Comparison of ENCODE assay signal across 11 cellular contexts in genomic region chr15:52803543-52804306, GRCh38. TPM values are rescaled to one million over a fixed set of nuclear protein-coding genes. Genes with fewer than 3 reads are reported as not detected.
DNase-seq lines count a peak whose midpoint lies in the region; ATAC-seq and TF ChIP-seq lines count a peak whose summit lies in the region.
"Had no signal": no experiment of that assay in that cellular context is flagged by ENCODE, and none has a peak within 500 bp of the region (broad histone marks: within the 10 kb centered on the region; RNA-seq: fewer than 3 reads in every experiment).

No MANE protein-coding gene starts in this region.

- H3K27ac Mint-ChIP-seq in activated CD4-positive, alpha-beta memory T cell treated with anti-CD3 and anti-CD28 coated beads, Interleukin-2, amount 10 ng/mL, durations not matched to agents 7 days and 5 days: no peak overlapping the region
- H3K27ac Mint-ChIP-seq in stimulated activated naive B cell treated with anti-CD40 and anti-IgM and Interleukin-4, amounts not matched to agents 10 μg/mL and 1 μg/mL and 100 μg/mL, for 72 hours: peak overlapping the region; percentile 61

- no TSS peak for BruUV-seq in mammary epithelial cell (replicated peaks; lab: Mats Ljungman, UMichigan)

- POLR2A ChIA-PET in activated CD4-positive, alpha-beta memory T cell treated with anti-CD3 and anti-CD28 coated beads, Interleukin-2, amount 10 ng/mL, durations not matched to agents 7 days and 5 days (lab: Charles Lee): no interaction called here

- peaks cover 90% of the 10 kb centered on the region for H3K27me3 Mint-ChIP-seq in activated CD4-positive, alpha-beta memory T cell treated with anti-CD3 and anti-CD28 coated beads, Interleukin-2, amount 10 ng/mL, durations not matched to agents 7 days and 5 days
- H3K27me3 Mint-ChIP-seq in stimulated activated naive B cell treated with anti-CD40 and anti-IgM and Interleukin-4, amounts not matched to agents 10 μg/mL and 1 μg/mL and 100 μg/mL, for 72 hours: peaks cover 53 to 76% of the 10 kb centered on the region in 2 donors

- WGBS in mammary epithelial cell (ENCODE audit: low coverage, missing lambda C conversion rate): 26% methylated on average over 17 of the region's 47 CpGs

- H3K27me3 ChIP-seq in breast epithelium: peaks cover 7 to 100% of the 10 kb centered on the region in 2 donors
- H3K27me3 ChIP-seq in mammary epithelial cell (ENCODE audit: insufficient read depth, low read length): peaks cover 52% of the 10 kb centered on the region

- H3K36me3 Mint-ChIP-seq in activated CD4-positive, alpha-beta memory T cell treated with anti-CD3 and anti-CD28 coated beads, Interleukin-2, amount 10 ng/mL, durations not matched to agents 7 days and 5 days (ENCODE audit: low read depth): peaks cover 2% of the 10 kb centered on the region
- H3K36me3 Mint-ChIP-seq in stimulated activated naive B cell treated with anti-CD40 and anti-IgM and Interleukin-4, amounts not matched to agents 10 μg/mL and 1 μg/mL and 100 μg/mL, for 72 hours: peaks cover 1 to 4% of the 10 kb centered on the region in 2 donors

- CTCF ChIA-PET in mammary epithelial cell (lab: Charles Lee; ENCODE audit: low non-redundant PET): no interaction called here
- CTCF ChIA-PET in activated CD4-positive, alpha-beta memory T cell treated with anti-CD3 and anti-CD28 coated beads, Interleukin-2, amount 10 ng/mL, durations not matched to agents 7 days and 5 days (lab: Charles Lee): interaction anchor here (1.3 kb wide), 1 partner anchor 20 kb away, joined by 4 read pairs; no protein-coding TSS in a partner anchor

- peaks cover 14% of the 10 kb centered on the region for H3K4me1 Mint-ChIP-seq in activated CD4-positive, alpha-beta memory T cell treated with anti-CD3 and anti-CD28 coated beads, Interleukin-2, amount 10 ng/mL, durations not matched to agents 7 days and 5 days
- peaks cover 22 to 23% of the 10 kb centered on the region in 2 donors for H3K4me1 Mint-ChIP-seq in stimulated activated naive B cell treated with anti-CD40 and anti-IgM and Interleukin-4, amounts not matched to agents 10 μg/mL and 1 μg/mL and 100 μg/mL, for 72 hours

- no peak overlapping the region for H3K9ac ChIP-seq in mammary epithelial cell (ENCODE audit: insufficient read depth, low read length)

- peak overlapping the region; percentile 21 for H3K4me3 Mint-ChIP-seq in activated CD4-positive, alpha-beta memory T cell treated with anti-CD3 and anti-CD28 coated beads, Interleukin-2, amount 10 ng/mL, durations not matched to agents 7 days and 5 days
- peak overlapping the region; percentile 74 to 81 for H3K4me3 Mint-ChIP-seq in stimulated activated naive B cell treated with anti-CD40 and anti-IgM and Interleukin-4, amounts not matched to agents 10 μg/mL and 1 μg/mL and 100 μg/mL, for 72 hours

- TF ChIP-seq CTCF in breast epithelium (IDR thresholded peaks at IDR 0.05) (no peak), mammary epithelial cell (conservative IDR thresholded peaks at IDR 0.05 in 1 of 2, IDR thresholded peaks at IDR 0.05 in 1 of 2; ENCODE audit: extremely low read depth in 1 of 2, insufficient read depth in 1 of 2, low read depth in 1 of 2, low read length in 2 of 2) (no peak)

- H3K4me3 ChIP-seq in breast epithelium (peak overlapping the region in 2 of 3 donors; percentile 10 to 65), mammary epithelial cell (replicated peaks in 1 of 3; ENCODE audit: insufficient read depth in 1 of 3, low read depth in 2 of 3, low read length in 3 of 3) (no peak overlapping the region)
- H3K4me3 ChIP-seq: K562, PC-9 had no signal

- H3K4me1 ChIP-seq in breast epithelium (peaks cover 6 to 8% of the 10 kb centered on the region in 2 donors), mammary epithelial cell (ENCODE audit: insufficient read depth, low read length) (peaks cover 7% of the 10 kb centered on the region)

- dilution Hi-C loops in mammary epithelial cell (cut with HindIII; ENCODE audit: low sequenced_read_pairs): no loop called here

- H3K9me3 Mint-ChIP-seq in activated CD4-positive, alpha-beta memory T cell treated with anti-CD3 and anti-CD28 coated beads, Interleukin-2, amount 10 ng/mL, durations not matched to agents 7 days and 5 days: no peaks in the 10 kb centered on the region
- H3K9me3 Mint-ChIP-seq in stimulated activated naive B cell treated with anti-CD40 and anti-IgM and Interleukin-4, amounts not matched to agents 10 μg/mL and 1 μg/mL and 100 μg/mL, for 72 hours: peaks cover 4 to 5% of the 10 kb centered on the region in 2 donors

- H3K79me2 ChIP-seq in mammary epithelial cell (ENCODE audit: insufficient read depth, low read length): no peaks in the 10 kb centered on the region

- no peaks in the 10 kb centered on the region for H3K36me3 ChIP-seq in breast epithelium
- H3K36me3 ChIP-seq in mammary epithelial cell (ENCODE audit: insufficient read depth, low read length): no peaks in the 10 kb centered on the region

- H3K4me2 ChIP-seq in mammary epithelial cell (ENCODE audit: insufficient read depth, low read depth, low read length): no peak overlapping the region
- H3K4me2 ChIP-seq: PC-9 had no signal

- in situ Hi-C loops in mammary epithelial cell (cut with MboI; ENCODE audit: low sequenced_read_pairs in 2 of 2): no loop called here

- no peak for DNase-seq in breast epithelium (ENCODE audit: low spot score in 2 of 2)
- DNase-seq in mammary epithelial cell: no peak
- DNase-seq in activated CD4-positive, alpha-beta memory T cell treated with anti-CD3 and anti-CD28 coated beads, Interleukin-2, amount 10 ng/mL, durations not matched to agents 7 days and 5 days: no peak
- DNase-seq in left kidney (ENCODE audit: low read depth, low spot score): peak; percentile 49
- DNase-seq in stimulated activated naive B cell treated with anti-CD40 and anti-IgM and Interleukin-4, amounts not matched to agents 10 μg/mL and 1 μg/mL and 100 μg/mL, for 72 hours: no peak
- no peak for DNase-seq in stimulated activated CD4-positive, alpha-beta T cell treated with anti-CD3 and anti-CD28 coated beads, Interleukin-2, amount 100 ng/mL, for 24 hours
- no peak for DNase-seq in mesenteric fat pad (ENCODE audit: low spot score)
- DNase-seq: PC-9 had no signal

- H3K27ac ChIP-seq in breast epithelium (no peak overlapping the region), mammary epithelial cell (ENCODE audit: insufficient read depth, low read depth, low read length) (no peak overlapping the region)
- H3K27ac ChIP-seq: PC-9 had no signal

- ATAC-seq in stimulated activated naive B cell treated with anti-CD40 and anti-IgM and Interleukin-4, amounts not matched to agents 10 μg/mL and 1 μg/mL and 100 μg/mL, for 72 hours (replicated peaks): no peak
- ATAC-seq in GM18502 (IDR thresholded peaks at IDR 0.05; ENCODE audit: poor library complexity, unreplicated experiment): no peak
- ATAC-seq: K562 had no signal

- no peak overlapping the region for H2AFZ ChIP-seq in mammary epithelial cell (ENCODE audit: low read depth, low read length)
- H2AFZ ChIP-seq: PC-9 had no signal

- H4K20me1 ChIP-seq in mammary epithelial cell (ENCODE audit: insufficient read depth, low read length): no peaks in the 10 kb centered on the region

- intact Hi-C loops in breast epithelium (cut with DNase I; ENCODE audit: low total_unique reads): no loop called here
- intact Hi-C loops in mammary epithelial cell (cut with micrococcal nuclease): no loop called here

- TF ChIP-seq POLR2A in breast epithelium (IDR thresholded peaks at IDR 0.05): no peak

- H3K9me3 ChIP-seq in breast epithelium: no peaks in the 10 kb centered on the region
- no peaks in the 10 kb centered on the region for H3K9me3 ChIP-seq in mammary epithelial cell (replicated peaks; ENCODE audit: insufficient read depth, low read length)

RNA-seq across cellular contexts. Expression of gene ONECUT1, which starts 13.6 kb away (rescaled TPM):
- total RNA-seq in breast epithelium (not detected), mammary epithelial cell (not detected), mesenteric fat pad (not detected)
- not detected for polyA plus RNA-seq in mammary epithelial cell
- not detected for polyA minus RNA-seq in mammary epithelial cell
- total RNA-seq in activated CD4-positive, alpha-beta memory T cell treated with anti-CD3 and anti-CD28 coated beads, Interleukin-2, amount 10 ng/mL, durations not matched to agents 7 days and 5 days: not detected
- total RNA-seq: epithelial cell of proximal tubule, K562, PC-9 had no signal
- polyA plus RNA-seq: K562 had no signal

Comparison
In these comparisons a context has a peak if more than half of its experiments do, and no peak if none do; other contexts are left out.
1. H3K4me3 ChIP-seq: peak in breast epithelium (2 of 3); none in mammary epithelial cell (0 of 3).